ENCODE assay signal across 26 cellular contexts in genomic region chr18:65287642-65288041, GRCh38.
DNase-seq lines count a peak whose midpoint lies in the region; ATAC-seq and TF ChIP-seq lines count a peak whose summit lies in the region.
"Had no signal": no experiment of that assay in that cellular context is flagged by ENCODE, and none has a peak within 500 bp of the region (broad histone marks: within the 10 kb centered on the region; RNA-seq: fewer than 3 reads in every experiment).

No MANE protein-coding gene starts in this region.

- H3K4me3 Mint-ChIP-seq in T-helper 17 cell = no peak overlapping the region
- H3K4me3 Mint-ChIP-seq: mesothelial cell of epicardium had no signal

- DNase-seq in DMS53 (lab: John Stamatoyannopoulos, UW) (peak; percentile 95), NCI-H1417 (lab: John Stamatoyannopoulos, UW) (peak; percentile 80 to 97 (median 80)), NCI-H345 treated with DMSO at 0.1 percent for 48 hours (lab: John Stamatoyannopoulos, UW; ENCODE audit: unreplicated experiment) (peak; percentile 94), SHP77 treated with DMSO at 0.1 percent for 48 hours (lab: John Stamatoyannopoulos, UW) (peak; percentile 46), GM10248 (ENCODE audit: extremely low spot score) (no peak), T-helper 17 cell (no peak), NCI-H446 (lab: John Stamatoyannopoulos, UW) (no peak)
- DNase-seq: activated CD4-positive, alpha-beta T cell treated with anti-CD3 and anti-CD28 coated beads for 4 hours; activated CD8-positive, alpha-beta memory T cell treated with anti-CD3 and anti-CD28 coated beads for 24 hours; activated effector memory CD4-positive, alpha-beta T cell treated with Interleukin-2 at 50 U/mL for 16 hours; esophagus squamous epithelium; foreskin melanocyte; GM23248; heart left ventricle; islet precursor cell; NCI-H1048; NCI-H226; Peyer's patch; SIG-M5; stimulated activated CD4-positive, alpha-beta T cell treated with anti-CD3 and anti-CD28 coated beads, Interleukin-1b, Interleukin-23, amount 100 ng/mL, for 48 hours; stimulated activated naive CD8-positive, alpha-beta T cell treated with anti-CD3 and anti-CD28 coated beads, Interleukin-15, Interleukin-2, amounts not matched to agents 100 U/mL and 50 U/mL, for 24 hours; upper lobe of right lung had no signal

- POLR2A ChIA-PET in GM10248 (lab: Yijun Ruan, JAX) = no interaction called here

- CTCF ChIA-PET in GM10248 (lab: Yijun Ruan, JAX) = no interaction called here

- ATAC-seq in T-helper 17 cell (no peak), GM21576 (IDR thresholded peaks at IDR 0.05; ENCODE audit: unreplicated experiment) (no peak)
- ATAC-seq: activated naive CD4-positive, alpha-beta T cell treated with anti-CD3 and anti-CD28 coated beads, Interleukin-2, amount 50 U/mL, for 72 hours; heart left ventricle; stimulated activated naive CD8-positive, alpha-beta T cell treated with anti-CD3 and anti-CD28 coated beads, Interleukin-15, Interleukin-2, amounts not matched to agents 100 U/mL and 50 U/mL, for 24 hours; upper lobe of right lung had no signal

- H3K27ac Mint-ChIP-seq in T-helper 17 cell = no peak overlapping the region
- H3K27ac Mint-ChIP-seq: activated naive CD4-positive, alpha-beta T cell treated with anti-CD3 and anti-CD28 coated beads, Interleukin-2, amount 50 U/mL, for 72 hours; mesothelial cell of epicardium had no signal

- no peak for TF ChIP-seq CTCF in GM10248 (IDR thresholded peaks at IDR 0.05; ENCODE audit: control extremely low read depth, extremely low read depth, low read depth, missing control alignments)

- no peaks in the 10 kb centered on the region for H3K36me3 Mint-ChIP-seq in T-helper 17 cell (ENCODE audit: low read depth)
- H3K36me3 Mint-ChIP-seq: activated naive CD4-positive, alpha-beta T cell treated with anti-CD3 and anti-CD28 coated beads, Interleukin-2, amount 50 U/mL, for 72 hours; mesothelial cell of epicardium had no signal

- H3K9me3 ChIP-seq in T-helper 17 cell (ENCODE audit: control insufficient read depth, low read length, poor library complexity, severe bottlenecking) = no peaks in the 10 kb centered on the region
- H3K9me3 ChIP-seq: esophagus squamous epithelium, heart left ventricle, Peyer's patch, right atrium auricular region, upper lobe of right lung had no signal

- H3K27me3 Mint-ChIP-seq in T-helper 17 cell = no peaks in the 10 kb centered on the region

- no peaks in the 10 kb centered on the region for H3K4me1 Mint-ChIP-seq in T-helper 17 cell

Comparison
In these comparisons a context has a peak if more than half of its experiments do, and no peak if none do; other contexts are left out.
1. DNase-seq: peak in DMS53 (single experiment), NCI-H1417 (3 of 3), NCI-H345 treated with DMSO at 0.1 percent for 48 hours (single experiment) and SHP77 treated with DMSO at 0.1 percent for 48 hours (single experiment); none in GM10248 (single experiment), T-helper 17 cell (0 of 3) and NCI-H446 (0 of 2).